Comparison of ENCODE assay signal across 10 cellular contexts in the genomic region with DNA sequence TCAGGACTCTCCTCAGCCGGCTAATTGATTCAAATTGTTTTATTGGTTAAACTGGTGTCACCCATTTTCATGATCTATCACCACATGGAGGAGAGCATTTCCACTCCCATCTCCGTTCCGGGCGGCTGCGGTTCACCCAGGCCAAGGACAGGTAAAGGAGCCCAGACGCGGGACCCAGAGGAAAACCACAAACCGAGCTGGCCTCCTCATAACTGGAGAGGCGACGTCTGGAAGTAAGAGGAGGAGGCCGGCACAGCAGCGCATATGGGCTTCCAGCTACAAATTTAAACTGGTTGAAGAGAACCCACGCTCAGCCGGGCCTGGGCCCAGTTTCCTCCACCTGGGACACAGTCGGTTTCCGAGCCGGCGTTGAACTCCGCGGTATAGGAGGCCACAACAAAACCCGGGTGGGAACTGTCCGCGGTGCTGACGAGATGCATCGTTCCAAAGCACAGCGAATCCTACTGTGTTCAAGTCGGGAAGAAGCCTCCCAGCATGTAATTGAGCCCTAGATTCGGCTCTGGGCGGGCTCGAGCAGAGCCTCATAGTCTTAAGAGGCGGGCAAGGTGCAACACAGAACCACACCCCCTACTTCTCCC. TPM values are rescaled to one million over a fixed set of nuclear protein-coding genes. Genes with fewer than 3 reads are reported as not detected.
DNase-seq lines count a peak whose midpoint lies in the region; ATAC-seq, FAIRE-seq and TF ChIP-seq lines count a peak whose summit lies in the region.
"Had no signal": no experiment of that assay in that cellular context is flagged by ENCODE, and none has a peak within 500 bp of the region (broad histone marks: within the 10 kb centered on the region; RNA-seq: fewer than 3 reads in every experiment).

No MANE protein-coding gene starts in this region.

- FAIRE-seq in GM12878 (lab: Jason Lieb, UNC), result no peak
- FAIRE-seq in HepG2 (lab: Jason Lieb, UNC), result no peak

- intact Hi-C loops in GM12878 (cut with micrococcal nuclease; ENCODE audit: unreplicated experiment), result no loop called here
- intact Hi-C loops in HepG2 (cut with micrococcal nuclease; ENCODE audit: unreplicated experiment), result no loop called here

- H3K36me3 ChIP-seq in GM12878 (ENCODE audit: control insufficient read depth in 2 of 2, insufficient read depth in 2 of 2, low read length in 1 of 2) (no peaks in the 10 kb centered on the region), HepG2 (replicated peaks in 1 of 2; ENCODE audit: control insufficient read depth in 1 of 2, insufficient read depth in 2 of 2, low read length in 2 of 2) (no peaks in the 10 kb centered on the region)

- no peak for TF ChIP-seq POLR2A in GM12878 (IDR thresholded peaks at IDR 0.05; ENCODE audit: low read depth, low read length)
- no peak for TF ChIP-seq POLR2A in HepG2 (IDR thresholded peaks at IDR 0.05; ENCODE audit: insufficient read depth in 1 of 2, low read depth in 2 of 2, low read length in 2 of 2)

- no peak overlapping the region for H3K27ac Mint-ChIP-seq in stimulated activated memory B cell treated with anti-CD40 and anti-IgM and Interleukin-4, amounts not matched to agents 10 μg/mL and 1 μg/mL and 100 μg/mL, for 72 hours
- H3K27ac Mint-ChIP-seq: memory B cell had no signal

- H3K9me3 ChIP-seq in GM12878 (replicated peaks; ENCODE audit: control insufficient read depth, insufficient read depth, low read length) (no peaks in the 10 kb centered on the region; the same call in 2 of the 3 replicates), HepG2 (ENCODE audit: low read length) (no peaks in the 10 kb centered on the region)

- H3K4me2 ChIP-seq in GM12878 (ENCODE audit: control insufficient read depth, insufficient read depth) (no peak overlapping the region), HepG2 (ENCODE audit: low read depth, low read length) (no peak overlapping the region)

- RAD21 ChIA-PET in GM12878 (lab: Charles Lee; ENCODE audit: unreplicated experiment), result no interaction called here

- SMC1A ChIA-PET in GM12878 (lab: Charles Lee; ENCODE audit: uncharacterized antibody, unreplicated experiment), result no interaction called here

- H3K9ac ChIP-seq in GM12878 (ENCODE audit: control insufficient read depth, insufficient read depth, low read length) (no peak overlapping the region), HepG2 (ENCODE audit: insufficient read depth, low read depth, low read length) (no peak overlapping the region)

- H3K4me3 Mint-ChIP-seq in stimulated activated memory B cell treated with anti-CD40 and anti-IgM and Interleukin-4, amounts not matched to agents 10 μg/mL and 1 μg/mL and 100 μg/mL, for 72 hours, result no peak overlapping the region
- H3K4me3 Mint-ChIP-seq: memory B cell had no signal

- no peaks in the 10 kb centered on the region for H3K79me2 ChIP-seq in GM12878 (ENCODE audit: control insufficient read depth, insufficient read depth, low read length)
- H3K79me2 ChIP-seq in HepG2 (ENCODE audit: insufficient read depth, low read length), result no peaks in the 10 kb centered on the region

- H3K27me3 Mint-ChIP-seq in stimulated activated memory B cell treated with anti-CD40 and anti-IgM and Interleukin-4, amounts not matched to agents 10 μg/mL and 1 μg/mL and 100 μg/mL, for 72 hours, result peaks cover 89% of the 10 kb centered on the region

- H2AFZ ChIP-seq in GM12878 (ENCODE audit: control insufficient read depth, low read depth, low read length), result no peak overlapping the region
- H2AFZ ChIP-seq in HepG2 (ENCODE audit: low read length), result no peak overlapping the region

- in situ Hi-C loops in GM12878 (cut with MboI) (no loop called here), HepG2 (cut with HindIII; ENCODE audit: extremely low pct_ligation_motif_present, low pct_unique_long_range_greater_than_20kb) (no loop called here)

- H3K27ac ChIP-seq in GM12878 (ENCODE audit: control insufficient read depth, insufficient read depth), result no peak overlapping the region
- H3K27ac ChIP-seq in HepG2 (ENCODE audit: extremely low read length, insufficient read depth, low read length), result no peak overlapping the region

- H3K27me3 ChIP-seq in GM12878 (replicated peaks in 1 of 2; ENCODE audit: control insufficient read depth in 2 of 2, insufficient read depth in 2 of 2, low read length in 1 of 2), result peaks cover 0 to 34% of the 10 kb centered on the region in 2 experiments; a peak in 3 of 4 replicates
- peaks cover 1 to 28% of the 10 kb centered on the region in 2 experiments; a peak in 4 of 5 replicates for H3K27me3 ChIP-seq in HepG2 (ENCODE audit: control insufficient read depth in 1 of 2, insufficient read depth in 2 of 2, low read length in 2 of 2)

- ATAC-seq in GM12878, result peak; percentile 44; the same call in 1 of the 3 replicates
- ATAC-seq in HepG2, result peak; percentile 86
- ATAC-seq in HG03520 (IDR thresholded peaks at IDR 0.05; ENCODE audit: unreplicated experiment), result no peak
- no peak for ATAC-seq in HG02852 (IDR thresholded peaks at IDR 0.05; ENCODE audit: unreplicated experiment)
- no peak for ATAC-seq in stimulated activated memory B cell treated with anti-CD40 and anti-IgM and Interleukin-4, amounts not matched to agents 10 μg/mL and 1 μg/mL and 100 μg/mL, for 72 hours

- H3K4me3 ChIP-seq in GM12878 (no peak overlapping the region), HepG2 (replicated peaks in 1 of 3; ENCODE audit: insufficient read depth in 1 of 3, low read depth in 2 of 3, low read length in 3 of 3) (no peak overlapping the region)

- H3K9me3 Mint-ChIP-seq in stimulated activated memory B cell treated with anti-CD40 and anti-IgM and Interleukin-4, amounts not matched to agents 10 μg/mL and 1 μg/mL and 100 μg/mL, for 72 hours, result no peaks in the 10 kb centered on the region
- H3K9me3 Mint-ChIP-seq: memory B cell had no signal

- TF ChIP-seq EP300 in GM12878 (IDR thresholded peaks at IDR 0.05; ENCODE audit: borderline replicate concordance in 1 of 2, control insufficient read depth in 1 of 2, low read depth in 2 of 2, low read length in 2 of 2), result no peak
- TF ChIP-seq EP300 in HepG2 (IDR thresholded peaks at IDR 0.05; ENCODE audit: low read depth in 2 of 2, low read length in 2 of 2), result no peak
- no peak for TF ChIP-seq EP300 in HepG2 (CRISPR knock-in tag; IDR thresholded peaks at IDR 0.05; ENCODE audit: borderline replicate concordance)

- H3K4me1 ChIP-seq in GM12878 (ENCODE audit: control insufficient read depth, insufficient read depth, low read length) (no peaks in the 10 kb centered on the region), HepG2 (ENCODE audit: insufficient read depth, low read length) (no peaks in the 10 kb centered on the region)

- peak; percentile 63 for DNase-seq in AG20443 (ENCODE audit: low spot score)
- peak; percentile 37 for DNase-seq in HT1080 (ENCODE audit: low read depth)
- DNase-seq in GM12878 (ENCODE audit: low read depth, low spot score), result no peak
- DNase-seq in HepG2 (ENCODE audit: low spot score), result peak; percentile 18
- DNase-seq in NCI-H1092 (lab: John Stamatoyannopoulos, UW), result no peak

- H3K36me3 Mint-ChIP-seq in stimulated activated memory B cell treated with anti-CD40 and anti-IgM and Interleukin-4, amounts not matched to agents 10 μg/mL and 1 μg/mL and 100 μg/mL, for 72 hours, result no peaks in the 10 kb centered on the region
- H3K36me3 Mint-ChIP-seq: memory B cell had no signal

- 24% methylated on average over 31 of the region's 31 CpGs for WGBS in GM12878 (ENCODE audit: insufficient coverage, insufficient replicate concordance, low lambda C conversion rate, missing lambda C conversion rate)
- WGBS in HepG2 (ENCODE audit: low lambda C conversion rate), result 24% methylated on average over 17 of the region's 31 CpGs

- H3K4me1 Mint-ChIP-seq in stimulated activated memory B cell treated with anti-CD40 and anti-IgM and Interleukin-4, amounts not matched to agents 10 μg/mL and 1 μg/mL and 100 μg/mL, for 72 hours, result peaks cover 6% of the 10 kb centered on the region
- H3K4me1 Mint-ChIP-seq: memory B cell had no signal

- CTCF ChIA-PET in GM12878 (lab: Yijun Ruan, JAX), result interaction anchor here (0.6 kb wide), 1 partner anchor 26 kb away, joined by 3 read pairs; no protein-coding TSS in a partner anchor
- CTCF ChIA-PET in HepG2 (lab: Yijun Ruan, JAX; ENCODE audit: low intra/inter-chr PET ratio, low total read pairs), result no interaction called here

- TF ChIP-seq CTCF in GM12878 (IDR thresholded peaks at IDR 0.05 in 2 of 3, conservative IDR thresholded peaks at IDR 0.05 in 1 of 3; ENCODE audit: control insufficient read depth in 2 of 3, extremely low read depth in 1 of 3, insufficient read depth in 1 of 3, low read depth in 3 of 3, low read length in 3 of 3) (no peak), HepG2 (CRISPR knock-in tag; IDR thresholded peaks at IDR 0.05) (no peak)

- POLR2A ChIA-PET in GM12878 (lab: Charles Lee) (no interaction called here), HepG2 (lab: Yijun Ruan, JAX) (no interaction called here)

- TF ChIP-seq RAD21 in GM12878 (IDR thresholded peaks at IDR 0.05; ENCODE audit: insufficient read depth, low read depth, low read length) (no peak), HepG2 (CRISPR knock-in tag; IDR thresholded peaks at IDR 0.05) (no peak)

- BruUV-seq in GM12878 (replicated peaks; lab: Mats Ljungman, UMichigan), result no TSS peak
- no TSS peak for BruUV-seq in HepG2 (replicated peaks; lab: Mats Ljungman, UMichigan)

- H4K20me1 ChIP-seq in GM12878 (ENCODE audit: control insufficient read depth, insufficient read depth) (no peaks in the 10 kb centered on the region), HepG2 (ENCODE audit: insufficient read depth, low read length) (no peaks in the 10 kb centered on the region; the same call in 1 of the 2 replicates)

RNA-seq across cellular contexts. Expression of a gene that starts 3.0 kb away (rescaled TPM):
- total RNA-seq in HT1080 (2014; rRNA removed; shearing (Covaris generic)), result not detected in 2 replicates
- not detected in 2 replicates for polyA plus RNA-seq in HT1080 (2015; cell fraction: cytosol; rRNA removed)
- not detected in 2 replicates for polyA plus RNA-seq in HT1080 (2015; cell fraction: nucleus; rRNA removed)
- total RNA-seq in GM12878 (2013; cell fraction: nucleolus; rRNA removed), result not detected in 2 replicates
- total RNA-seq in GM12878 (2014; rRNA removed), result not detected in 2 replicates
- not detected in 2 replicates for total RNA-seq in GM12878 (2014; rRNA removed; fragmentation: Illumina TruSeq; extraction: Trizol)
- total RNA-seq in GM12878 (2021), result not detected in 2 replicates
- not detected for polyA plus RNA-seq in GM12878 (2011; ENCODE audit: low read depth)
- polyA plus RNA-seq in GM12878 (2011; rRNA removed), result not detected in 2 replicates
- polyA plus RNA-seq in GM12878 (2011; cell fraction: cytosol; rRNA removed), result not detected in 2 replicates
- not detected in 2 replicates for polyA plus RNA-seq in GM12878 (2011; cell fraction: nucleus; rRNA removed)
- polyA plus RNA-seq in GM12878 (2012), result not detected in 2 replicates
- polyA plus RNA-seq in GM12878 (2014; fragmentation: Illumina TruSeq; extraction: Trizol), result not detected in 2 replicates
- not detected for polyA plus RNA-seq in GM12878 (2014; fragmentation: Nextera tagmentation; extraction: Ambion mirVana)
- not detected in 2 replicates for polyA plus RNA-seq in GM12878 (2014; rRNA removed)
- not detected for polyA plus RNA-seq in GM12878 (2016; fragmentation: Nextera tagmentation; extraction: Ambion mirVana)
- polyA minus RNA-seq in GM12878 (2011; rRNA and poly(A)+ RNA removed), result not detected in 2 replicates
- not detected in 2 replicates for polyA minus RNA-seq in GM12878 (2011; cell fraction: cytosol; rRNA and poly(A)+ RNA removed)
- polyA minus RNA-seq in GM12878 (2011; cell fraction: nucleus; rRNA and poly(A)+ RNA removed), result not detected in 2 replicates
- not detected in 2 replicates for total RNA-seq in HepG2 (2016; rRNA removed; fragmentation: Illumina TruSeq; extraction: Trizol)
- total RNA-seq in HepG2 (2016; cell fraction: cytosol; rRNA removed; fragmentation: Illumina TruSeq; extraction: Trizol; ENCODE audit: low read depth), result not detected in 2 replicates
- not detected in 2 replicates for total RNA-seq in HepG2 (2016; cell fraction: insoluble cytoplasmic fraction; rRNA removed; fragmentation: Illumina TruSeq; extraction: Trizol)
- not detected in 2 replicates for total RNA-seq in HepG2 (2016; cell fraction: membrane; rRNA removed; fragmentation: Illumina TruSeq; extraction: Trizol)
- not detected in 2 replicates for total RNA-seq in HepG2 (2016; cell fraction: nucleus; rRNA removed; fragmentation: Illumina TruSeq; extraction: Trizol)
- polyA plus RNA-seq in HepG2 (2011; rRNA removed), result not detected in 2 replicates
- polyA plus RNA-seq in HepG2 (2011; cell fraction: cytosol; rRNA removed), result not detected in 2 replicates
- not detected in 2 replicates for polyA plus RNA-seq in HepG2 (2011; cell fraction: nucleus; rRNA removed)
- not detected in 2 replicates for polyA plus RNA-seq in HepG2 (2012)
- polyA plus RNA-seq in HepG2 (2016; cell fraction: cytosol; fragmentation: Illumina TruSeq; extraction: Trizol; ENCODE audit: low read depth), result not detected in 2 replicates
- polyA plus RNA-seq in HepG2 (2016; cell fraction: insoluble cytoplasmic fraction; fragmentation: Illumina TruSeq; extraction: Trizol; ENCODE audit: low read depth), result not detected in 2 replicates
- polyA plus RNA-seq in HepG2 (2016; cell fraction: membrane; fragmentation: Illumina TruSeq; extraction: Trizol; ENCODE audit: low read depth), result not detected in 2 replicates
- polyA plus RNA-seq in HepG2 (2016; cell fraction: nucleus; fragmentation: Illumina TruSeq; extraction: Trizol; ENCODE audit: insufficient read depth, low read depth), result not detected in 2 replicates
- not detected in 2 replicates for polyA minus RNA-seq in HepG2 (2011; rRNA and poly(A)+ RNA removed; ENCODE audit: low replicate concordance)
- not detected in 2 replicates for polyA minus RNA-seq in HepG2 (2011; cell fraction: cytosol; rRNA and poly(A)+ RNA removed)
- not detected in 2 replicates for polyA minus RNA-seq in HepG2 (2011; cell fraction: nucleus; rRNA and poly(A)+ RNA removed)
- total RNA-seq: OCI-LY7 had no signal

Comparison
In these comparisons a context has a peak if more than half of its experiments do, and no peak if none do; other contexts are left out.
1. DNase-seq: peak in AG20443 (single experiment), HT1080 (single experiment) and HepG2 (single experiment); none in GM12878 (single experiment) and NCI-H1092 (single experiment).
2. ATAC-seq: peak in GM12878 (single experiment) and HepG2 (single experiment); none in HG03520 (single experiment), HG02852 (single experiment) and stimulated activated memory B cell treated with anti-CD40 and anti-IgM and Interleukin-4, amounts not matched to agents 10 μg/mL and 1 μg/mL and 100 μg/mL, for 72 hours (single experiment).